Comparison of ENCODE assay signal across 8 cellular contexts in genomic region chr22:39148727-39149535, GRCh38. TPM values are rescaled to one million over a fixed set of nuclear protein-coding genes. Genes with fewer than 3 reads are reported as not detected.
DNase-seq lines count a peak whose midpoint lies in the region; ATAC-seq and TF ChIP-seq lines count a peak whose summit lies in the region.

No MANE protein-coding gene starts in this region.

- DNase-seq in ELF-1 (ENCODE audit: low read depth, low spot score) (peak; percentile 61), occipital lobe (lab: John Stamatoyannopoulos, UW) (peak; percentile 32), aorta (peak; percentile 73 to 89), smooth muscle cell (lab: John Stamatoyannopoulos, UW; ENCODE audit: unreplicated experiment) (no peak), HK-2 (ENCODE audit: unreplicated experiment) (no peak)
- peak; percentile 41 for DNase-seq in activated CD4-positive, alpha-beta T cell treated with anti-CD3 and anti-CD28 coated beads for 1 hour

- intact Hi-C loops in dendritic cell treated with granulocyte-macrophage colony-stimulating factor and Interleukin-4, amounts not matched to agents 40 ng/mL and 50 ng/mL, for 4 days (cut with micrococcal nuclease): no loop called here
- intact Hi-C loops in aorta (cut with DNase I): no loop called here

- peaks cover 13% of the 10 kb centered on the region for H3K27me3 Mint-ChIP-seq in dendritic cell treated with granulocyte-macrophage colony-stimulating factor and Interleukin-4, amounts not matched to agents 40 ng/mL and 50 ng/mL, for 4 days

- H3K9me3 ChIP-seq in aorta (ENCODE audit: control insufficient read depth, low read length) (no peaks in the 10 kb centered on the region), smooth muscle cell (replicated peaks; ENCODE audit: low read depth) (no peaks in the 10 kb centered on the region)

- peaks cover 42% of the 10 kb centered on the region for H3K36me3 Mint-ChIP-seq in dendritic cell treated with granulocyte-macrophage colony-stimulating factor and Interleukin-4, amounts not matched to agents 40 ng/mL and 50 ng/mL, for 4 days (ENCODE audit: low read depth)

- H3K27me3 ChIP-seq in aorta (ENCODE audit: control insufficient read depth in 1 of 2, insufficient read depth in 2 of 2, low read length in 1 of 2) (no peaks in the 10 kb centered on the region), smooth muscle cell (ENCODE audit: low read depth) (peaks cover 7% of the 10 kb centered on the region)

- H3K9ac ChIP-seq in smooth muscle cell (ENCODE audit: low read depth): no peak overlapping the region

- peaks cover 7% of the 10 kb centered on the region for H3F3A ChIP-seq in smooth muscle cell (ENCODE audit: low read depth)

- WGBS in aorta, 2 donors: 58 to 60% methylated on average over 9 of the region's 9 CpGs
- 84% methylated on average over 9 of the region's 9 CpGs for WGBS in smooth muscle cell (ENCODE audit: low lambda C conversion rate)

- H2AFZ ChIP-seq in smooth muscle cell (ENCODE audit: low read depth): no peak overlapping the region

- H3K27ac ChIP-seq in aorta (ENCODE audit: low read depth in 1 of 2, low read length in 2 of 2) (peak overlapping the region in 1 of 2 donors; percentile 66), smooth muscle cell (ENCODE audit: low read depth) (no peak overlapping the region)

- ATAC-seq in aorta (ENCODE audit: low FRiP score) (no peak), GM21360 (IDR thresholded peaks at IDR 0.05; ENCODE audit: unreplicated experiment) (no peak)

- no peaks in the 10 kb centered on the region for H3K9me3 Mint-ChIP-seq in dendritic cell treated with granulocyte-macrophage colony-stimulating factor and Interleukin-4, amounts not matched to agents 40 ng/mL and 50 ng/mL, for 4 days

- no peak for TF ChIP-seq CTCF in smooth muscle cell (IDR thresholded peaks at IDR 0.05; ENCODE audit: borderline replicate concordance, insufficient read depth, poor library complexity, severe bottlenecking)

- H4K20me1 ChIP-seq in smooth muscle cell (ENCODE audit: low read depth): no peaks in the 10 kb centered on the region

- peak overlapping the region; percentile 32 for H3K27ac Mint-ChIP-seq in dendritic cell treated with granulocyte-macrophage colony-stimulating factor and Interleukin-4, amounts not matched to agents 40 ng/mL and 50 ng/mL, for 4 days

- H3K79me2 ChIP-seq in smooth muscle cell (ENCODE audit: low read depth): no peaks in the 10 kb centered on the region

- H3K4me1 ChIP-seq in aorta (ENCODE audit: control insufficient read depth in 1 of 2, insufficient read depth in 2 of 2, low read length in 2 of 2) (no peaks in the 10 kb centered on the region), smooth muscle cell (ENCODE audit: low read depth) (peaks cover 6% of the 10 kb centered on the region)

- H3K36me3 ChIP-seq in aorta (ENCODE audit: control insufficient read depth in 1 of 2, insufficient read depth in 2 of 2, low read length in 1 of 2) (no peaks in the 10 kb centered on the region), smooth muscle cell (ENCODE audit: low read depth) (no peaks in the 10 kb centered on the region)

- H3K4me3 Mint-ChIP-seq in dendritic cell treated with granulocyte-macrophage colony-stimulating factor and Interleukin-4, amounts not matched to agents 40 ng/mL and 50 ng/mL, for 4 days: no peak overlapping the region

- H3K4me1 Mint-ChIP-seq in dendritic cell treated with granulocyte-macrophage colony-stimulating factor and Interleukin-4, amounts not matched to agents 40 ng/mL and 50 ng/mL, for 4 days (ENCODE audit: low read depth): peaks cover 73% of the 10 kb centered on the region

- H3K4me2 ChIP-seq in smooth muscle cell: no peak overlapping the region

- H3K4me3 ChIP-seq in aorta (ENCODE audit: low read length in 2 of 2): no peak overlapping the region
- no peak overlapping the region for H3K4me3 ChIP-seq in smooth muscle cell

RNA-seq across cellular contexts. Expression of gene CBX7, which starts 3.5 kb away (rescaled TPM):
- total RNA-seq in occipital lobe: 6.6 TPM
- total RNA-seq in aorta: 10 to 100 TPM; 90.5 to 93.4 TPM
- polyA plus RNA-seq in aorta: 100 to 1,000 TPM in 1 of 2 donors, 10 to 100 TPM in 1; 74.8 to 110 TPM
- total RNA-seq in smooth muscle cell: 0.40 and 4.8 TPM in 2 replicates
- polyA plus RNA-seq in smooth muscle cell: 1.7 and 2.2 TPM in 2 replicates

RNA-seq across cellular contexts. Expression of gene APOBEC3H, which starts 51.9 kb away (rescaled TPM):
- not detected for total RNA-seq in occipital lobe
- total RNA-seq in aorta: not detected
- polyA plus RNA-seq in aorta: not detected
- 0.31 TPM in 1 of 2 replicates, not detected in the other for total RNA-seq in smooth muscle cell
- polyA plus RNA-seq in smooth muscle cell: 0.57 and 1.5 TPM in 2 replicates

Comparison
In these comparisons a context has a peak if more than half of its experiments do, and no peak if none do; other contexts are left out.
1. DNase-seq: peak in ELF-1 (single experiment), activated CD4-positive, alpha-beta T cell treated with anti-CD3 and anti-CD28 coated beads for 1 hour (single experiment), occipital lobe (single experiment) and aorta (2 of 2); none in smooth muscle cell (single experiment) and HK-2 (single experiment).
2. RNA of gene CBX7, which starts 3.5 kb away (total RNA-seq): 90.5 to 93.4 TPM in aorta; 6.6 TPM in occipital lobe (single experiment) and 0.40 to 4.8 TPM in smooth muscle cell; every median in the first group is over 10 times any median in the second.